ENCODE assay signal across 23 cellular contexts in genomic region chr1:147202576-147202975, GRCh38. TPM values are rescaled to one million over a fixed set of nuclear protein-coding genes. Genes with fewer than 3 reads are reported as not detected.
DNase-seq lines count a peak whose midpoint lies in the region; ATAC-seq, FAIRE-seq and TF ChIP-seq lines count a peak whose summit lies in the region.
"Had no signal": no experiment of that assay in that cellular context is flagged by ENCODE, and none has a peak within 500 bp of the region (broad histone marks: within the 10 kb centered on the region; RNA-seq: fewer than 3 reads in every experiment).

No MANE protein-coding gene starts in this region.

- no peak overlapping the region for H2AFZ ChIP-seq in keratinocyte (ENCODE audit: control insufficient read depth, low read length)

- no peak for FAIRE-seq in keratinocyte (lab: Jason Lieb, UNC)
- FAIRE-seq in frontal cortex (lab: Jason Lieb, UNC): no peak

- ATAC-seq in GM21786 (IDR thresholded peaks at IDR 0.05; ENCODE audit: unreplicated experiment): no peak
- ATAC-seq: Right ventricle myocardium inferior had no signal

- no peak overlapping the region for H3K9ac ChIP-seq in keratinocyte (ENCODE audit: control insufficient read depth, extremely low read depth, insufficient read depth, low read length)
- H3K9ac ChIP-seq: BLaER1, KMS-11 had no signal

- H3K27ac ChIP-seq in keratinocyte (ENCODE audit: control insufficient read depth, insufficient read depth, low read length): no peak overlapping the region
- H3K27ac ChIP-seq: BLaER1, HL-60, KMS-11, Peyer's patch, SJSA1 had no signal

- no peak overlapping the region for H3K4me2 ChIP-seq in keratinocyte (ENCODE audit: control insufficient read depth, extremely low read depth, insufficient read depth, low read depth, low read length)
- H3K4me2 ChIP-seq: BLaER1, KMS-11 had no signal

- H3K4me3 ChIP-seq in keratinocyte (ENCODE audit: control insufficient read depth in 2 of 3, extremely low read depth in 1 of 3, insufficient read depth in 2 of 3, low read depth in 1 of 3, low read length in 3 of 3): no peak overlapping the region
- H3K4me3 ChIP-seq: BLaER1, Peyer's patch, SJSA1 had no signal

- no peaks in the 10 kb centered on the region for H3K27me3 ChIP-seq in keratinocyte (ENCODE audit: control insufficient read depth, extremely low read depth, insufficient read depth, low read length)
- H3K27me3 ChIP-seq: BLaER1, Peyer's patch, SJSA1 had no signal

- H3K4me1 ChIP-seq in keratinocyte (ENCODE audit: control insufficient read depth, extremely low read depth, insufficient read depth, low read length): no peaks in the 10 kb centered on the region
- H3K4me1 ChIP-seq: Caco-2, Peyer's patch had no signal

- H3K9me1 ChIP-seq in keratinocyte (ENCODE audit: control insufficient read depth, extremely low read depth, insufficient read depth, low read length): no peaks in the 10 kb centered on the region

- dilution Hi-C loops in keratinocyte (cut with MboI; ENCODE audit: extremely low pct_ligation_motif_present, low sequenced_read_pairs): no loop called here

- H3K36me3 ChIP-seq in keratinocyte (ENCODE audit: control insufficient read depth in 2 of 2, extremely low read depth in 1 of 2, insufficient read depth in 2 of 2, low read length in 2 of 2): no peaks in the 10 kb centered on the region
- H3K36me3 ChIP-seq: BLaER1, SJSA1 had no signal

- TF ChIP-seq CTCF in keratinocyte (optimal IDR thresholded peaks at IDR 0.05 in 1 of 3, IDR thresholded peaks at IDR 0.05 in 1 of 3, conservative IDR thresholded peaks at IDR 0.05 in 1 of 3; ENCODE audit: extremely low read depth in 1 of 3, insufficient read depth in 2 of 3, low read length in 3 of 3): no peak
- no peak for TF ChIP-seq CTCF in GM10266 (IDR thresholded peaks at IDR 0.05; ENCODE audit: control insufficient read depth, insufficient read depth, low read depth, missing control alignments)

- no peaks in the 10 kb centered on the region for H3K79me2 ChIP-seq in keratinocyte (ENCODE audit: control insufficient read depth, insufficient read depth, low read length)

- H4K20me1 ChIP-seq in keratinocyte (ENCODE audit: control insufficient read depth, extremely low read depth, insufficient read depth, low read length): no peaks in the 10 kb centered on the region
- H4K20me1 ChIP-seq: BLaER1 had no signal

- peak; percentile 20 for DNase-seq in ELR (ENCODE audit: low read depth)
- DNase-seq in NCI-H226: peak; percentile 22
- DNase-seq in keratinocyte (ENCODE audit: low read depth, low spot score): peak; percentile 1
- no peak for DNase-seq in GM10266 (ENCODE audit: extremely low spot score)
- no peak for DNase-seq in NCI-H1436 treated with DMSO at 0.1 percent for 48 hours (lab: John Stamatoyannopoulos, UW)
- DNase-seq in frontal cortex (ENCODE audit: low spot score in 2 of 2): no peak
- DNase-seq: Caco-2; CD4-positive, alpha-beta T cell; DMS153; GF-D8; H7; NCI-H1105; NCI-H2029 treated with DMSO at 0.1 percent for 48 hours; NCI-H345; NCI-H524 treated with DMSO at 0.1 percent for 48 hours; NCI-H82; Peyer's patch had no signal

- H3K9me3 ChIP-seq in keratinocyte (ENCODE audit: control insufficient read depth, low read depth, low read length): no peaks in the 10 kb centered on the region
- H3K9me3 ChIP-seq: BLaER1, Caco-2, Peyer's patch, SJSA1 had no signal

RNA-seq across cellular contexts. Expression of gene FMO5, which starts 22.6 kb away (rescaled TPM):
- 0.18 to 0.61 TPM (median 0.31 TPM) in 3 replicates for polyA plus RNA-seq in keratinocyte
- 0.30 TPM for polyA plus RNA-seq in keratinocyte (2011; ENCODE audit: low read depth)
- 0.31 and 0.47 TPM in 2 replicates for polyA plus RNA-seq in keratinocyte (2011; cell fraction: cytosol; rRNA removed)
- polyA plus RNA-seq in keratinocyte (2011; cell fraction: nucleus; rRNA removed): 0.96 and 1.1 TPM in 2 replicates
- polyA plus RNA-seq in keratinocyte (2012; ENCODE audit: low replicate concordance): 0.34 and 0.39 TPM in 2 replicates
- polyA minus RNA-seq in keratinocyte: 0.22 to 1.1 TPM (median 0.33 TPM) in 3 replicates
- polyA minus RNA-seq in keratinocyte (2011; cell fraction: cytosol; rRNA and poly(A)+ RNA removed): not detected
- 0.21 and 0.31 TPM in 2 replicates for polyA minus RNA-seq in keratinocyte (2011; cell fraction: nucleus; rRNA and poly(A)+ RNA removed)
- total RNA-seq in frontal cortex: 0.41 TPM

RNA-seq across cellular contexts. Expression of gene PRKAB2, which starts 30.3 kb away (rescaled TPM):
- 20.9 to 39.9 TPM (median 35.6 TPM) in 3 replicates for polyA plus RNA-seq in keratinocyte
- 9.5 TPM for polyA plus RNA-seq in keratinocyte (2011; ENCODE audit: low read depth)
- 13.5 and 29.8 TPM in 2 replicates for polyA plus RNA-seq in keratinocyte (2011; cell fraction: cytosol; rRNA removed)
- 48.3 and 61.4 TPM in 2 replicates for polyA plus RNA-seq in keratinocyte (2011; cell fraction: nucleus; rRNA removed)
- polyA plus RNA-seq in keratinocyte (2012; ENCODE audit: low replicate concordance): 12.8 and 14.2 TPM in 2 replicates
- polyA minus RNA-seq in keratinocyte: 7.3 to 31.5 TPM (median 26.2 TPM) in 3 replicates
- 17.5 TPM for polyA minus RNA-seq in keratinocyte (2011; cell fraction: cytosol; rRNA and poly(A)+ RNA removed)
- 22.2 and 34.9 TPM in 2 replicates for polyA minus RNA-seq in keratinocyte (2011; cell fraction: nucleus; rRNA and poly(A)+ RNA removed)
- 34.6 TPM for total RNA-seq in frontal cortex

RNA-seq across cellular contexts. Expression of gene CHD1L, which starts 39.9 kb away (rescaled TPM):
- 33.5 to 49.2 TPM (median 38.3 TPM) in 3 replicates for polyA plus RNA-seq in keratinocyte
- 33.1 TPM for polyA plus RNA-seq in keratinocyte (2011; ENCODE audit: low read depth)
- 28.0 and 40.0 TPM in 2 replicates for polyA plus RNA-seq in keratinocyte (2011; cell fraction: cytosol; rRNA removed)
- 46.4 and 59.4 TPM in 2 replicates for polyA plus RNA-seq in keratinocyte (2011; cell fraction: nucleus; rRNA removed)
- 13.9 and 32.0 TPM in 2 replicates for polyA plus RNA-seq in keratinocyte (2012; ENCODE audit: low replicate concordance)
- 7.9 to 33.0 TPM (median 22.9 TPM) in 3 replicates for polyA minus RNA-seq in keratinocyte
- 17.1 TPM for polyA minus RNA-seq in keratinocyte (2011; cell fraction: cytosol; rRNA and poly(A)+ RNA removed)
- 16.4 and 30.9 TPM in 2 replicates for polyA minus RNA-seq in keratinocyte (2011; cell fraction: nucleus; rRNA and poly(A)+ RNA removed)
- total RNA-seq in frontal cortex: 16.3 TPM

Comparison
In these comparisons a context has a peak if more than half of its experiments do, and no peak if none do; other contexts are left out.
1. DNase-seq: peak in ELR (single experiment), NCI-H226 (single experiment) and keratinocyte (single experiment); none in GM10266 (single experiment), NCI-H1436 treated with DMSO at 0.1 percent for 48 hours (single experiment) and frontal cortex (0 of 2).